In genomic region chr17:59505610-59506276, GRCh38 we compare ENCODE assay signal across 3 cellular contexts.
TF ChIP-seq lines count a peak whose summit lies in the region.

No MANE protein-coding gene starts in this region.

TF ChIP-seq in Ishikawa, 13 proteins besides CTCF, POLR2A, EP300 and RAD21:
- TF ChIP-seq REST (IDR thresholded peaks at IDR 0.05; ENCODE audit: low read depth), result no peak
- no peak for TF ChIP-seq ZBTB7A (IDR thresholded peaks at IDR 0.05; ENCODE audit: low read depth)
- peak; percentile 48 for TF ChIP-seq TEAD4 (IDR thresholded peaks at IDR 0.05)
- TF ChIP-seq MAX (IDR thresholded peaks at IDR 0.05), result no peak
- no peak for TF ChIP-seq TCF12 (IDR thresholded peaks at IDR 0.05; ENCODE audit: low read depth)
- TF ChIP-seq CEBPB (IDR thresholded peaks at IDR 0.05), result peak; percentile 79
TF ChIP-seq in Ishikawa: peak in this region for 2.

TF ChIP-seq in H1, 55 proteins besides CTCF, POLR2A, EP300 and RAD21:
- TF ChIP-seq RFX5 (IDR thresholded peaks at IDR 0.05; ENCODE audit: borderline replicate concordance, low read depth, low read length) (no peak), SRF (IDR thresholded peaks at IDR 0.05; ENCODE audit: low read depth, low read length) (no peak), TAF7 (optimal IDR thresholded peaks at IDR 0.05; ENCODE audit: borderline replicate concordance, low read depth, low read length) (no peak), KDM5A (IDR thresholded peaks at IDR 0.05; ENCODE audit: low read length) (no peak), SUZ12 (IDR thresholded peaks at IDR 0.05; ENCODE audit: low read length) (no peak), CEBPB (IDR thresholded peaks at IDR 0.05; ENCODE audit: low read depth, low read length) (peak; percentile 57), GABPA (IDR thresholded peaks at IDR 0.05; ENCODE audit: borderline replicate concordance, insufficient read depth, low read length) (no peak), ASH2L (IDR thresholded peaks at IDR 0.05; ENCODE audit: low read length) (no peak), TEAD4 (IDR thresholded peaks at IDR 0.05; ENCODE audit: low read depth, low read length) (peak; percentile 54; the same call in 1 of the 2 replicates), SIX5 (IDR thresholded peaks at IDR 0.05; ENCODE audit: low read depth, low read length) (no peak)

TF ChIP-seq in HepG2, 621 proteins besides CTCF, POLR2A, EP300 and RAD21 (continues in another document):
- peak; percentile 90 to 97 for TF ChIP-seq ATF4 (CRISPR knock-in tag; IDR thresholded peaks at IDR 0.05)
- no peak for TF ChIP-seq ZKSCAN1 (IDR thresholded peaks at IDR 0.05; ENCODE audit: low read length)
- TF ChIP-seq KDM1A (CRISPR knock-in tag; IDR thresholded peaks at IDR 0.05), result peak; percentile 34; the same call in 1 of the 2 replicates
- no peak for TF ChIP-seq ZBTB7A (CRISPR knock-in tag; IDR thresholded peaks at IDR 0.05)
- TF ChIP-seq ZNF430 (CRISPR knock-in tag; IDR thresholded peaks at IDR 0.05), result 0 out of 2 replicates have a peak, but pooled peaks have one; percentile 35
- peak; percentile 90 for TF ChIP-seq TEF (CRISPR knock-in tag; IDR thresholded peaks at IDR 0.05)
- no peak for TF ChIP-seq PAWR (CRISPR knock-in tag; IDR thresholded peaks at IDR 0.05; ENCODE audit: borderline replicate concordance)
- no peak for TF ChIP-seq THAP7 (CRISPR knock-in tag; IDR thresholded peaks at IDR 0.05)
- TF ChIP-seq MED1 (CRISPR knock-in tag; IDR thresholded peaks at IDR 0.05), result peak; percentile 61
- TF ChIP-seq MAFF (IDR thresholded peaks at IDR 0.05; ENCODE audit: low read depth, low read length), result 0 out of 2 replicates have a peak, but pooled peaks have one; percentile 1
- peak; percentile 47 for TF ChIP-seq SAP130 (CRISPR knock-in tag; IDR thresholded peaks at IDR 0.05; ENCODE audit: low read depth)
- no peak for TF ChIP-seq GMEB2 (CRISPR knock-in tag; IDR thresholded peaks at IDR 0.05; ENCODE audit: low read depth)
- TF ChIP-seq PPARG (CRISPR knock-in tag; conservative IDR thresholded peaks at IDR 0.05), result no peak
- no peak for TF ChIP-seq ZNF780A (CRISPR knock-in tag; IDR thresholded peaks at IDR 0.05)
- no peak for TF ChIP-seq PRDM10 (CRISPR knock-in tag; IDR thresholded peaks at IDR 0.05; ENCODE audit: low read depth)
- TF ChIP-seq IKZF5 (CRISPR knock-in tag; IDR thresholded peaks at IDR 0.05), result 0 out of 2 replicates have a peak, but pooled peaks have one; percentile 22
- peak; percentile 35; the same call in 1 of the 2 replicates for TF ChIP-seq HDAC1 (CRISPR knock-in tag; IDR thresholded peaks at IDR 0.05)
- TF ChIP-seq ZNF414 (CRISPR knock-in tag; IDR thresholded peaks at IDR 0.05), result peak; percentile 61; the same call in 1 of the 2 replicates
- TF ChIP-seq CEBPB (IDR thresholded peaks at IDR 0.05; ENCODE audit: borderline replicate concordance, low read depth, low read length), result peak; percentile 84
- TF ChIP-seq FOXP4 (CRISPR knock-in tag; IDR thresholded peaks at IDR 0.05), result peak; percentile 31; the same call in 1 of the 2 replicates
- TF ChIP-seq ZNF331 (CRISPR knock-in tag; IDR thresholded peaks at IDR 0.05), result peak; percentile 10; the same call in 1 of the 2 replicates
- TF ChIP-seq SP1 (IDR thresholded peaks at IDR 0.05), result no peak
- peak; percentile 27; the same call in 1 of the 2 replicates for TF ChIP-seq SP1 (CRISPR knock-in tag; IDR thresholded peaks at IDR 0.05)
- 0 out of 2 replicates have a peak, but pooled peaks have one; percentile 49 for TF ChIP-seq ZNF3 (CRISPR knock-in tag; IDR thresholded peaks at IDR 0.05)
- peak; percentile 43; the same call in 1 of the 2 replicates for TF ChIP-seq DPF2 (CRISPR knock-in tag; IDR thresholded peaks at IDR 0.05; ENCODE audit: borderline replicate concordance, low read depth)
- no peak for TF ChIP-seq PAX8 (CRISPR knock-in tag; IDR thresholded peaks at IDR 0.05; ENCODE audit: borderline replicate concordance)
- peak; percentile 34 for TF ChIP-seq PAXIP1 (CRISPR knock-in tag; conservative IDR thresholded peaks at IDR 0.05)
- peak; percentile 38; the same call in 1 of the 2 replicates for TF ChIP-seq MEIS1 (CRISPR knock-in tag; IDR thresholded peaks at IDR 0.05; ENCODE audit: borderline replicate concordance)
- TF ChIP-seq ERF (CRISPR knock-in tag; IDR thresholded peaks at IDR 0.05), result peak; percentile 39; the same call in 1 of the 2 replicates
- TF ChIP-seq JARID2 (CRISPR knock-in tag; IDR thresholded peaks at IDR 0.05; ENCODE audit: insufficient replicate concordance), result peak; percentile 53
- TF ChIP-seq CEBPG (CRISPR knock-in tag; IDR thresholded peaks at IDR 0.05), result peak; percentile 92
